1 cellular context compared by ENCODE assay signal in genomic region chr3:72447059-72447946, GRCh38.
TF ChIP-seq lines count a peak whose summit lies in the region.

No MANE protein-coding gene starts in this region.

TF ChIP-seq in HepG2, 621 proteins besides CTCF, POLR2A, EP300 and RAD21 (continued from another document and continues in another):
- TF ChIP-seq, protein P1, sequence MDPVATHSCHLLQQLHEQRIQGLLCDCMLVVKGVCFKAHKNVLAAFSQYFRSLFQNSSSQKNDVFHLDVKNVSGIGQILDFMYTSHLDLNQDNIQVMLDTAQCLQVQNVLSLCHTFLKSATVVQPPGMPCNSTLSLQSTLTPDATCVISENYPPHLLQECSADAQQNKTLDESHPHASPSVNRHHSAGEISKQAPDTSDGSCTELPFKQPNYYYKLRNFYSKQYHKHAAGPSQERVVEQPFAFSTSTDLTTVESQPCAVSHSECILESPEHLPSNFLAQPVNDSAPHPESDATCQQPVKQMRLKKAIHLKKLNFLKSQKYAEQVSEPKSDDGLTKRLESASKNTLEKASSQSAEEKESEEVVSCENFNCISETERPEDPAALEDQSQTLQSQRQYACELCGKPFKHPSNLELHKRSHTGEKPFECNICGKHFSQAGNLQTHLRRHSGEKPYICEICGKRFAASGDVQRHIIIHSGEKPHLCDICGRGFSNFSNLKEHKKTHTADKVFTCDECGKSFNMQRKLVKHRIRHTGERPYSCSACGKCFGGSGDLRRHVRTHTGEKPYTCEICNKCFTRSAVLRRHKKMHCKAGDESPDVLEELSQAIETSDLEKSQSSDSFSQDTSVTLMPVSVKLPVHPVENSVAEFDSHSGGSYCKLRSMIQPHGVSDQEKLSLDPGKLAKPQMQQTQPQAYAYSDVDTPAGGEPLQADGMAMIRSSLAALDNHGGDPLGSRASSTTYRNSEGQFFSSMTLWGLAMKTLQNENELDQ (CRISPR knock-in tag; IDR thresholded peaks at IDR 0.05; ENCODE audit: borderline replicate concordance) = no peak
- TF ChIP-seq ZNF670 (CRISPR knock-in tag; IDR thresholded peaks at IDR 0.05; ENCODE audit: borderline replicate concordance) = no peak
- TF ChIP-seq, protein P2, sequence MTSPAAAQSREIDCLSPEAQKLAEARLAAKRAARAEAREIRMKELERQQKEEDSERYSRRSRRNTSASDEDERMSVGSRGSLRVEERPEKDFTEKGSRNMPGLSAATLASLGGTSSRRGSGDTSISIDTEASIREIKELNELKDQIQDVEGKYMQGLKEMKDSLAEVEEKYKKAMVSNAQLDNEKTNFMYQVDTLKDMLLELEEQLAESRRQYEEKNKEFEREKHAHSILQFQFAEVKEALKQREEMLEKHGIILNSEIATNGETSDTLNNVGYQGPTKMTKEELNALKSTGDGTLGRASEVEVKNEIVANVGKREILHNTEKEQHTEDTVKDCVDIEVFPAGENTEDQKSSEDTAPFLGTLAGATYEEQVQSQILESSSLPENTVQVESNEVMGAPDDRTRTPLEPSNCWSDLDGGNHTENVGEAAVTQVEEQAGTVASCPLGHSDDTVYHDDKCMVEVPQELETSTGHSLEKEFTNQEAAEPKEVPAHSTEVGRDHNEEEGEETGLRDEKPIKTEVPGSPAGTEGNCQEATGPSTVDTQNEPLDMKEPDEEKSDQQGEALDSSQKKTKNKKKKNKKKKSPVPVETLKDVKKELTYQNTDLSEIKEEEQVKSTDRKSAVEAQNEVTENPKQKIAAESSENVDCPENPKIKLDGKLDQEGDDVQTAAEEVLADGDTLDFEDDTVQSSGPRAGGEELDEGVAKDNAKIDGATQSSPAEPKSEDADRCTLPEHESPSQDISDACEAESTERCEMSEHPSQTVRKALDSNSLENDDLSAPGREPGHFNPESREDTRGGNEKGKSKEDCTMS (CRISPR knock-in tag; conservative IDR thresholded peaks at IDR 0.05) = no peak
- TF ChIP-seq ZFP37 (CRISPR knock-in tag; IDR thresholded peaks at IDR 0.05; ENCODE audit: borderline replicate concordance) = no peak
- peak; percentile 86 for TF ChIP-seq ZNF563 (CRISPR knock-in tag; IDR thresholded peaks at IDR 0.05)
- TF ChIP-seq, protein P3, sequence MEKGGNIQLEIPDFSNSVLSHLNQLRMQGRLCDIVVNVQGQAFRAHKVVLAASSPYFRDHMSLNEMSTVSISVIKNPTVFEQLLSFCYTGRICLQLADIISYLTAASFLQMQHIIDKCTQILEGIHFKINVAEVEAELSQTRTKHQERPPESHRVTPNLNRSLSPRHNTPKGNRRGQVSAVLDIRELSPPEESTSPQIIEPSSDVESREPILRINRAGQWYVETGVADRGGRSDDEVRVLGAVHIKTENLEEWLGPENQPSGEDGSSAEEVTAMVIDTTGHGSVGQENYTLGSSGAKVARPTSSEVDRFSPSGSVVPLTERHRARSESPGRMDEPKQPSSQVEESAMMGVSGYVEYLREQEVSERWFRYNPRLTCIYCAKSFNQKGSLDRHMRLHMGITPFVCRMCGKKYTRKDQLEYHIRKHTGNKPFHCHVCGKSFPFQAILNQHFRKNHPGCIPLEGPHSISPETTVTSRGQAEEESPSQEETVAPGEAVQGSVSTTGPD (CRISPR knock-in tag; IDR thresholded peaks at IDR 0.05) = no peak
- TF ChIP-seq ZNF3 (CRISPR knock-in tag; IDR thresholded peaks at IDR 0.05) = no peak
- TF ChIP-seq PITX1 (CRISPR knock-in tag; IDR thresholded peaks at IDR 0.05) = no peak
- 0 out of 2 replicates have a peak, but pooled peaks have one; percentile 29 for TF ChIP-seq POGZ (CRISPR knock-in tag; IDR thresholded peaks at IDR 0.05)
- TF ChIP-seq ZSCAN22 (CRISPR knock-in tag; IDR thresholded peaks at IDR 0.05) = no peak
- no peak for TF ChIP-seq CENPX (CRISPR knock-in tag; IDR thresholded peaks at IDR 0.05)
- TF ChIP-seq ZNF883 (CRISPR knock-in tag; IDR thresholded peaks at IDR 0.05; ENCODE audit: not compliant biosample characterization) = peak; percentile 75
- TF ChIP-seq, protein P4, sequence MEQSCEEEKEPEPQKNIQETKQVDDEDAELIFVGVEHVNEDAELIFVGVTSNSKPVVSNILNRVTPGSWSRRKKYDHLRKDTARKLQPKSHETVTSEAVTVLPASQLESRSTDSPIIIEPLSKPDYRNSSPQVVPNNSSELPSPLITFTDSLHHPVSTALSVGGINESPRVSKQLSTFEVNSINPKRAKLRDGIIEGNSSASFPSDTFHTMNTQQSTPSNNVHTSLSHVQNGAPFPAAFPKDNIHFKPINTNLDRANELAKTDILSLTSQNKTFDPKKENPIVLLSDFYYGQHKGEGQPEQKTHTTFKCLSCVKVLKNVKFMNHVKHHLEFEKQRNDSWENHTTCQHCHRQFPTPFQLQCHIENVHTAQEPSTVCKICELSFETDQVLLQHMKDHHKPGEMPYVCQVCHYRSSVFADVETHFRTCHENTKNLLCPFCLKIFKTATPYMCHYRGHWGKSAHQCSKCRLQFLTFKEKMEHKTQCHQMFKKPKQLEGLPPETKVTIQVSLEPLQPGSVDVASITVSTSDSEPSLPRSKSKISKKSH (CRISPR knock-in tag; IDR thresholded peaks at IDR 0.05; ENCODE audit: borderline replicate concordance) = 0 out of 2 replicates have a peak, but pooled peaks have one; percentile 20
- no peak for TF ChIP-seq DPF2 (CRISPR knock-in tag; IDR thresholded peaks at IDR 0.05; ENCODE audit: borderline replicate concordance, low read depth)
- TF ChIP-seq BRD4 (CRISPR knock-in tag; IDR thresholded peaks at IDR 0.05) = no peak
- no peak for TF ChIP-seq HDAC2 (CRISPR knock-in tag; IDR thresholded peaks at IDR 0.05)
- TF ChIP-seq ZNF547 (CRISPR knock-in tag; IDR thresholded peaks at IDR 0.05) = peak; percentile 84
- no peak for TF ChIP-seq PLSCR1 (CRISPR knock-in tag; IDR thresholded peaks at IDR 0.05; ENCODE audit: borderline replicate concordance)
- peak; percentile 65; the same call in 1 of the 2 replicates for TF ChIP-seq ZIK1 (CRISPR knock-in tag; IDR thresholded peaks at IDR 0.05; ENCODE audit: borderline replicate concordance, low read depth)
- TF ChIP-seq ZNF350 (CRISPR knock-in tag; IDR thresholded peaks at IDR 0.05; ENCODE audit: borderline replicate concordance, low read depth) = no peak
- no peak for TF ChIP-seq ARID2 (CRISPR knock-in tag; IDR thresholded peaks at IDR 0.05; ENCODE audit: borderline replicate concordance)
- TF ChIP-seq JDP2 (CRISPR knock-in tag; IDR thresholded peaks at IDR 0.05; ENCODE audit: borderline replicate concordance) = 0 out of 2 replicates have a peak, but pooled peaks have one; percentile 47
- TF ChIP-seq NFE2L2 (IDR thresholded peaks at IDR 0.05; ENCODE audit: low read length) = no peak
- 0 out of 2 replicates have a peak, but pooled peaks have one; percentile 21 for TF ChIP-seq ZNF274 (CRISPR knock-in tag; IDR thresholded peaks at IDR 0.05)
- peak; percentile 21; the same call in 1 of the 2 replicates for TF ChIP-seq ZNF589 (CRISPR knock-in tag; conservative IDR thresholded peaks at IDR 0.05)
- no peak for TF ChIP-seq AGO1 (IDR thresholded peaks at IDR 0.05; ENCODE audit: low read depth, low read length, poor library complexity, severe bottlenecking)
- TF ChIP-seq KMT2A (CRISPR knock-in tag; IDR thresholded peaks at IDR 0.05) = no peak
- no peak for TF ChIP-seq PHB2 (IDR thresholded peaks at IDR 0.05; ENCODE audit: partially characterized antibody)
- TF ChIP-seq ZNF496 (CRISPR knock-in tag; IDR thresholded peaks at IDR 0.05; ENCODE audit: insufficient replicate concordance) = peak; percentile 49
- TF ChIP-seq, protein P5, sequence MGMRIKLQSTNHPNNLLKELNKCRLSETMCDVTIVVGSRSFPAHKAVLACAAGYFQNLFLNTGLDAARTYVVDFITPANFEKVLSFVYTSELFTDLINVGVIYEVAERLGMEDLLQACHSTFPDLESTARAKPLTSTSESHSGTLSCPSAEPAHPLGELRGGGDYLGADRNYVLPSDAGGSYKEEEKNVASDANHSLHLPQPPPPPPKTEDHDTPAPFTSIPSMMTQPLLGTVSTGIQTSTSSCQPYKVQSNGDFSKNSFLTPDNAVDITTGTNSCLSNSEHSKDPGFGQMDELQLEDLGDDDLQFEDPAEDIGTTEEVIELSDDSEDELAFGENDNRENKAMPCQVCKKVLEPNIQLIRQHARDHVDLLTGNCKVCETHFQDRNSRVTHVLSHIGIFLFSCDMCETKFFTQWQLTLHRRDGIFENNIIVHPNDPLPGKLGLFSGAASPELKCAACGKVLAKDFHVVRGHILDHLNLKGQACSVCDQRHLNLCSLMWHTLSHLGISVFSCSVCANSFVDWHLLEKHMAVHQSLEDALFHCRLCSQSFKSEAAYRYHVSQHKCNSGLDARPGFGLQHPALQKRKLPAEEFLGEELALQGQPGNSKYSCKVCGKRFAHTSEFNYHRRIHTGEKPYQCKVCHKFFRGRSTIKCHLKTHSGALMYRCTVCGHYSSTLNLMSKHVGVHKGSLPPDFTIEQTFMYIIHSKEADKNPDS (CRISPR knock-in tag; IDR thresholded peaks at IDR 0.05) = no peak
- TF ChIP-seq ZNF446 (CRISPR knock-in tag; IDR thresholded peaks at IDR 0.05) = peak; percentile 88
- no peak for TF ChIP-seq ZNF180 (CRISPR knock-in tag; IDR thresholded peaks at IDR 0.05; ENCODE audit: borderline replicate concordance, low read depth)
- no peak for TF ChIP-seq ZNF256 (CRISPR knock-in tag; conservative IDR thresholded peaks at IDR 0.05)
- TF ChIP-seq EHMT2 (IDR thresholded peaks at IDR 0.05; ENCODE audit: borderline replicate concordance, low read depth, low read length) = no peak
- peak; percentile 50; the same call in 1 of the 2 replicates for TF ChIP-seq GFI1 (CRISPR knock-in tag; IDR thresholded peaks at IDR 0.05; ENCODE audit: borderline replicate concordance)
- TF ChIP-seq, protein P6, sequence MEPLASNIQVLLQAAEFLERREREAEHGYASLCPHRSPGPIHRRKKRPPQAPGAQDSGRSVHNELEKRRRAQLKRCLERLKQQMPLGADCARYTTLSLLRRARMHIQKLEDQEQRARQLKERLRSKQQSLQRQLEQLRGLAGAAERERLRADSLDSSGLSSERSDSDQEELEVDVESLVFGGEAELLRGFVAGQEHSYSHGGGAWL (CRISPR knock-in tag; IDR thresholded peaks at IDR 0.05) = no peak
- peak; percentile 89; the same call in 1 of the 2 replicates for TF ChIP-seq ZNF790 (CRISPR knock-in tag; IDR thresholded peaks at IDR 0.05; ENCODE audit: borderline replicate concordance)
- no peak for TF ChIP-seq ZNF678 (CRISPR knock-in tag; IDR thresholded peaks at IDR 0.05)
- TF ChIP-seq SIX1 (CRISPR knock-in tag; IDR thresholded peaks at IDR 0.05; ENCODE audit: borderline replicate concordance) = no peak
- TF ChIP-seq CBX5 (CRISPR knock-in tag; IDR thresholded peaks at IDR 0.05; ENCODE audit: borderline replicate concordance) = no peak
- 0 out of 2 replicates have a peak, but pooled peaks have one; percentile 14 for TF ChIP-seq TEAD2 (CRISPR knock-in tag; IDR thresholded peaks at IDR 0.05)
- no peak for TF ChIP-seq ZNF674 (CRISPR knock-in tag; IDR thresholded peaks at IDR 0.05; ENCODE audit: low read depth)
- no peak for TF ChIP-seq HIVEP1 (CRISPR knock-in tag; IDR thresholded peaks at IDR 0.05)
- TF ChIP-seq, protein P7, sequence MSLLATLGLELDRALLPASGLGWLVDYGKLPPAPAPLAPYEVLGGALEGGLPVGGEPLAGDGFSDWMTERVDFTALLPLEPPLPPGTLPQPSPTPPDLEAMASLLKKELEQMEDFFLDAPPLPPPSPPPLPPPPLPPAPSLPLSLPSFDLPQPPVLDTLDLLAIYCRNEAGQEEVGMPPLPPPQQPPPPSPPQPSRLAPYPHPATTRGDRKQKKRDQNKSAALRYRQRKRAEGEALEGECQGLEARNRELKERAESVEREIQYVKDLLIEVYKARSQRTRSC (CRISPR knock-in tag; IDR thresholded peaks at IDR 0.05; ENCODE audit: low read depth) = 0 out of 2 replicates have a peak, but pooled peaks have one; percentile 42
- TF ChIP-seq RERE (CRISPR knock-in tag; IDR thresholded peaks at IDR 0.05; ENCODE audit: low read depth) = no peak
- no peak for TF ChIP-seq MED13 (CRISPR knock-in tag; IDR thresholded peaks at IDR 0.05)
- TF ChIP-seq SRSF1 (optimal IDR thresholded peaks at IDR 0.05; ENCODE audit: low read depth, low read length) = no peak
- TF ChIP-seq HES4 (CRISPR knock-in tag; IDR thresholded peaks at IDR 0.05; ENCODE audit: borderline replicate concordance) = peak; percentile 96
- TF ChIP-seq HOXD1 (CRISPR knock-in tag; IDR thresholded peaks at IDR 0.05) = no peak
- no peak for TF ChIP-seq MAFF (IDR thresholded peaks at IDR 0.05; ENCODE audit: low read depth, low read length)
- no peak for TF ChIP-seq ZNF44 (CRISPR knock-in tag; IDR thresholded peaks at IDR 0.05)
